ENCODE assay signal across 22 cellular contexts in genomic region chr6:143286280-143286795, GRCh38.
DNase-seq lines count a peak whose midpoint lies in the region; ATAC-seq, FAIRE-seq and TF ChIP-seq lines count a peak whose summit lies in the region.
"Had no signal": no experiment of that assay in that cellular context is flagged by ENCODE, and none has a peak within 500 bp of the region (broad histone marks: within the 10 kb centered on the region; RNA-seq: fewer than 3 reads in every experiment).

No MANE protein-coding gene starts in this region.

- H3K9me1 ChIP-seq in keratinocyte (ENCODE audit: control insufficient read depth, extremely low read depth, insufficient read depth, low read length), result no peaks in the 10 kb centered on the region

- peak overlapping the region; percentile 52 for H3K4me2 ChIP-seq in keratinocyte (ENCODE audit: control insufficient read depth, extremely low read depth, insufficient read depth, low read depth, low read length)

- H3K4me3 ChIP-seq in keratinocyte (ENCODE audit: control insufficient read depth in 2 of 3, extremely low read depth in 1 of 3, insufficient read depth in 2 of 3, low read depth in 1 of 3, low read length in 3 of 3), result no peak overlapping the region
- H3K4me3 ChIP-seq: ascending aorta, tibial nerve had no signal

- dilution Hi-C loops in keratinocyte (cut with MboI; ENCODE audit: extremely low pct_ligation_motif_present, low sequenced_read_pairs), result no loop called here

- DNase-seq in AG08396 (ENCODE audit: low spot score), result peak; percentile 17
- DNase-seq in NCI-H446 treated with DMSO at 0.1 percent for 48 hours (lab: John Stamatoyannopoulos, UW), result peak; percentile 87
- DNase-seq in dermis microvascular lymphatic vessel endothelial cell (ENCODE audit: low read depth in 2 of 2), result peak; percentile 30 to 58
- peak; percentile 48 for DNase-seq in keratinocyte (ENCODE audit: low read depth, low spot score)
- no peak for DNase-seq in HT-29 (ENCODE audit: low spot score)
- DNase-seq in substantia nigra (lab: John Stamatoyannopoulos, UW), result no peak
- DNase-seq in GM19239 (ENCODE audit: insufficient read length, low spot score), result no peak
- DNase-seq: Calu3; effector memory CD8-positive, alpha-beta T cell; hypothalamus; KG1; naive B cell; NCI-H1436; NCI-H345; retina; stimulated activated CD4-positive, alpha-beta T cell treated with anti-CD3 and anti-CD28 coated beads, Interleukin-2, amount 100 ng/mL, for 48 hours; stimulated activated CD8-positive, alpha-beta memory T cell treated with anti-CD3 and anti-CD28 coated beads, Interleukin-4, amount 100 ng/mL, for 48 hours had no signal

- no peaks in the 10 kb centered on the region for H3K9me3 ChIP-seq in keratinocyte (ENCODE audit: control insufficient read depth, low read depth, low read length)
- H3K9me3 ChIP-seq: ascending aorta, tibial nerve had no signal

- no peak for TF ChIP-seq CTCF in keratinocyte (optimal IDR thresholded peaks at IDR 0.05 in 1 of 3, IDR thresholded peaks at IDR 0.05 in 1 of 3, conservative IDR thresholded peaks at IDR 0.05 in 1 of 3; ENCODE audit: extremely low read depth in 1 of 3, insufficient read depth in 2 of 3, low read length in 3 of 3)

- H3K27me3 ChIP-seq in keratinocyte (ENCODE audit: control insufficient read depth, extremely low read depth, insufficient read depth, low read length), result no peaks in the 10 kb centered on the region
- H3K27me3 ChIP-seq: ascending aorta, tibial nerve had no signal

- no peaks in the 10 kb centered on the region for H3K79me2 ChIP-seq in keratinocyte (ENCODE audit: control insufficient read depth, insufficient read depth, low read length)

- H3K9ac ChIP-seq in keratinocyte (ENCODE audit: control insufficient read depth, extremely low read depth, insufficient read depth, low read length), result peak overlapping the region; percentile 50

- FAIRE-seq in keratinocyte (lab: Jason Lieb, UNC), result peak; percentile 97
- no peak for FAIRE-seq in GM19239 (lab: Jason Lieb, UNC)
- FAIRE-seq: GM18507, TTC549 had no signal

- H4K20me1 ChIP-seq in keratinocyte (ENCODE audit: control insufficient read depth, extremely low read depth, insufficient read depth, low read length), result no peaks in the 10 kb centered on the region

- no peak for ATAC-seq in HG03565 (IDR thresholded peaks at IDR 0.05; ENCODE audit: unreplicated experiment)
- ATAC-seq: effector memory CD8-positive, alpha-beta T cell had no signal

- peak overlapping the region; percentile 53 for H2AFZ ChIP-seq in keratinocyte (ENCODE audit: control insufficient read depth, low read length)

- peaks cover 22% of the 10 kb centered on the region for H3K4me1 ChIP-seq in keratinocyte (ENCODE audit: control insufficient read depth, extremely low read depth, insufficient read depth, low read length)
- H3K4me1 ChIP-seq: tibial nerve had no signal

- H3K27ac ChIP-seq in keratinocyte (ENCODE audit: control insufficient read depth, insufficient read depth, low read length) (peak overlapping the region; percentile 76), substantia nigra (ENCODE audit: low read depth, low read length, poor library complexity, severe bottlenecking) (no peak overlapping the region)
- H3K27ac ChIP-seq: tibial nerve had no signal

- H3K36me3 ChIP-seq in keratinocyte (ENCODE audit: control insufficient read depth in 2 of 2, extremely low read depth in 1 of 2, insufficient read depth in 2 of 2, low read length in 2 of 2), result no peaks in the 10 kb centered on the region
- H3K36me3 ChIP-seq: ascending aorta, tibial nerve had no signal

Comparison
In these comparisons a context has a peak if more than half of its experiments do, and no peak if none do; other contexts are left out.
1. DNase-seq: peak in AG08396 (single experiment), NCI-H446 treated with DMSO at 0.1 percent for 48 hours (single experiment), dermis microvascular lymphatic vessel endothelial cell (2 of 2) and keratinocyte (single experiment); none in HT-29 (single experiment), substantia nigra (0 of 49) and GM19239 (single experiment).